In genomic region chr20:51531141-51531710, GRCh38 we compare ENCODE assay signal across 1 cellular context.
A peak's percentile ranks its signal among the peaks of the same experiment; 100 is the strongest.
TF ChIP-seq lines count a peak whose summit lies in the region.

No MANE protein-coding gene starts in this region.

TF ChIP-seq in GM12878, 131 proteins besides CTCF, POLR2A, EP300 and RAD21 (continued from another document):
- TF ChIP-seq ZBTB33 (IDR thresholded peaks at IDR 0.05) (no peak), RELB (IDR thresholded peaks at IDR 0.05; ENCODE audit: low read depth) (peak; percentile 58), MEF2B (IDR thresholded peaks at IDR 0.05; ENCODE audit: partially characterized antibody, poor library complexity, severe bottlenecking) (no peak), HCFC1 (IDR thresholded peaks at IDR 0.05; ENCODE audit: low read length) (no peak), ESRRA (IDR thresholded peaks at IDR 0.05; ENCODE audit: low read length) (no peak), ZNF24 (IDR thresholded peaks at IDR 0.05) (no peak), RFX5 (IDR thresholded peaks at IDR 0.05; ENCODE audit: low read depth, low read length) (no peak), CHD2 (IDR thresholded peaks at IDR 0.05; ENCODE audit: borderline replicate concordance, low read depth, low read length) (no peak), ZBTB40 (IDR thresholded peaks at IDR 0.05; ENCODE audit: borderline replicate concordance) (no peak), CEBPB (IDR thresholded peaks at IDR 0.05; ENCODE audit: borderline replicate concordance in 1 of 2, low read depth in 2 of 2, low read length in 2 of 2) (no peak), MTA2 (IDR thresholded peaks at IDR 0.05; ENCODE audit: low read depth) (0 out of 2 replicates have a peak, but pooled peaks have one; percentile 10), PKNOX1 (IDR thresholded peaks at IDR 0.05) (peak; percentile 40; the same call in 1 of the 2 replicates), CREM (IDR thresholded peaks at IDR 0.05; ENCODE audit: low read depth) (0 out of 2 replicates have a peak, but pooled peaks have one; percentile 15), PBX3 (IDR thresholded peaks at IDR 0.05; ENCODE audit: insufficient replicate concordance, low read depth, low read length) (peak; percentile 74), TCF7 (IDR thresholded peaks at IDR 0.05; ENCODE audit: borderline replicate concordance) (no peak), ATF2 (IDR thresholded peaks at IDR 0.05; ENCODE audit: low read length) (no peak), BHLHE40 (IDR thresholded peaks at IDR 0.05; ENCODE audit: borderline replicate concordance in 1 of 2, low read depth in 2 of 2, low read length in 1 of 2) (peak in 1 of 2 experiments; percentile 68; a peak in 1 of 4 replicates), ZNF274 (IDR thresholded peaks at IDR 0.05; ENCODE audit: insufficient read depth, insufficient read length) (no peak), CREB1 (IDR thresholded peaks at IDR 0.05; ENCODE audit: low read depth) (peak; percentile 26; the same call in 1 of the 2 replicates), CHD4 (IDR thresholded peaks at IDR 0.05) (no peak), HDAC6 (IDR thresholded peaks at IDR 0.05; ENCODE audit: unreplicated experiment) (no peak), NR2F1 (conservative IDR thresholded peaks at IDR 0.05) (no peak), IKZF2 (IDR thresholded peaks at IDR 0.05) (peak in 1 of 2 experiments; percentile 10; a peak in 1 of 4 replicates), POLR2AphosphoS5 (IDR thresholded peaks at IDR 0.05; ENCODE audit: low read length) (no peak)
- TF ChIP-seq, protein P1, sequence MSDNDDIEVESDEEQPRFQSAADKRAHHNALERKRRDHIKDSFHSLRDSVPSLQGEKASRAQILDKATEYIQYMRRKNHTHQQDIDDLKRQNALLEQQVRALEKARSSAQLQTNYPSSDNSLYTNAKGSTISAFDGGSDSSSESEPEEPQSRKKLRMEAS (IDR thresholded peaks at IDR 0.05; ENCODE audit: low read depth, low read length): no peak
- TF ChIP-seq, protein P2, sequence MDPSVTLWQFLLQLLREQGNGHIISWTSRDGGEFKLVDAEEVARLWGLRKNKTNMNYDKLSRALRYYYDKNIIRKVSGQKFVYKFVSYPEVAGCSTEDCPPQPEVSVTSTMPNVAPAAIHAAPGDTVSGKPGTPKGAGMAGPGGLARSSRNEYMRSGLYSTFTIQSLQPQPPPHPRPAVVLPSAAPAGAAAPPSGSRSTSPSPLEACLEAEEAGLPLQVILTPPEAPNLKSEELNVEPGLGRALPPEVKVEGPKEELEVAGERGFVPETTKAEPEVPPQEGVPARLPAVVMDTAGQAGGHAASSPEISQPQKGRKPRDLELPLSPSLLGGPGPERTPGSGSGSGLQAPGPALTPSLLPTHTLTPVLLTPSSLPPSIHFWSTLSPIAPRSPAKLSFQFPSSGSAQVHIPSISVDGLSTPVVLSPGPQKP (IDR thresholded peaks at IDR 0.05; ENCODE audit: low read depth, low read length): no peak
- TF ChIP-seq, protein P3, sequence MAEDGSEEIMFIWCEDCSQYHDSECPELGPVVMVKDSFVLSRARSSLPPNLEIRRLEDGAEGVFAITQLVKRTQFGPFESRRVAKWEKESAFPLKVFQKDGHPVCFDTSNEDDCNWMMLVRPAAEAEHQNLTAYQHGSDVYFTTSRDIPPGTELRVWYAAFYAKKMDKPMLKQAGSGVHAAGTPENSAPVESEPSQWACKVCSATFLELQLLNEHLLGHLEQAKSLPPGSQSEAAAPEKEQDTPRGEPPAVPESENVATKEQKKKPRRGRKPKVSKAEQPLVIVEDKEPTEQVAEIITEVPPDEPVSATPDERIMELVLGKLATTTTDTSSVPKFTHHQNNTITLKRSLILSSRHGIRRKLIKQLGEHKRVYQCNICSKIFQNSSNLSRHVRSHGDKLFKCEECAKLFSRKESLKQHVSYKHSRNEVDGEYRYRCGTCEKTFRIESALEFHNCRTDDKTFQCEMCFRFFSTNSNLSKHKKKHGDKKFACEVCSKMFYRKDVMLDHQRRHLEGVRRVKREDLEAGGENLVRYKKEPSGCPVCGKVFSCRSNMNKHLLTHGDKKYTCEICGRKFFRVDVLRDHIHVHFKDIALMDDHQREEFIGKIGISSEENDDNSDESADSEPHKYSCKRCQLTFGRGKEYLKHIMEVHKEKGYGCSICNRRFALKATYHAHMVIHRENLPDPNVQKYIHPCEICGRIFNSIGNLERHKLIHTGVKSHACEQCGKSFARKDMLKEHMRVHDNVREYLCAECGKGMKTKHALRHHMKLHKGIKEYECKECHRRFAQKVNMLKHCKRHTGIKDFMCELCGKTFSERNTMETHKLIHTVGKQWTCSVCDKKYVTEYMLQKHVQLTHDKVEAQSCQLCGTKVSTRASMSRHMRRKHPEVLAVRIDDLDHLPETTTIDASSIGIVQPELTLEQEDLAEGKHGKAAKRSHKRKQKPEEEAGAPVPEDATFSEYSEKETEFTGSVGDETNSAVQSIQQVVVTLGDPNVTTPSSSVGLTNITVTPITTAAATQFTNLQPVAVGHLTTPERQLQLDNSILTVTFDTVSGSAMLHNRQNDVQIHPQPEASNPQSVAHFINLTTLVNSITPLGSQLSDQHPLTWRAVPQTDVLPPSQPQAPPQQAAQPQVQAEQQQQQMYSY (CRISPR knock-in tag; IDR thresholded peaks at IDR 0.05): no peak
